8 cellular contexts compared by ENCODE assay signal in genomic region chr2:189783451-189783926, GRCh38. TPM values are rescaled to one million over a fixed set of nuclear protein-coding genes. Genes with fewer than 3 reads are reported as not detected.
DNase-seq lines count a peak whose midpoint lies in the region; ATAC-seq, FAIRE-seq and TF ChIP-seq lines count a peak whose summit lies in the region.

No MANE protein-coding gene starts in this region.

- H3K36me3 Mint-ChIP-seq in T-helper 1 cell treated with Interleukin-12 subunit alpha and Interleukin-12 subunit beta and Interleukin-4 antibody, amounts not matched to agents 30 μg/mL and 1 μg/mL, for 36 hours (ENCODE audit: low read depth), result peaks cover 44% of the 10 kb centered on the region
- peaks cover 60% of the 10 kb centered on the region for H3K36me3 Mint-ChIP-seq in nephron progenitor cell (ENCODE audit: low read depth)

- H3K27ac Mint-ChIP-seq in T-helper 1 cell treated with Interleukin-12 subunit alpha and Interleukin-12 subunit beta and Interleukin-4 antibody, amounts not matched to agents 30 μg/mL and 1 μg/mL, for 36 hours, result peak overlapping the region; percentile 91
- peak overlapping the region; percentile 97 for H3K27ac Mint-ChIP-seq in nephron progenitor cell

- no peaks in the 10 kb centered on the region for H3K27me3 Mint-ChIP-seq in T-helper 1 cell treated with Interleukin-12 subunit alpha and Interleukin-12 subunit beta and Interleukin-4 antibody, amounts not matched to agents 30 μg/mL and 1 μg/mL, for 36 hours (ENCODE audit: low read depth)
- peaks cover under 1% of the 10 kb centered on the region for H3K27me3 Mint-ChIP-seq in nephron progenitor cell (ENCODE audit: low read depth, poor library complexity)

- H3K9me3 Mint-ChIP-seq in T-helper 1 cell treated with Interleukin-12 subunit alpha and Interleukin-12 subunit beta and Interleukin-4 antibody, amounts not matched to agents 30 μg/mL and 1 μg/mL, for 36 hours, result no peaks in the 10 kb centered on the region
- H3K9me3 Mint-ChIP-seq in nephron progenitor cell, result no peaks in the 10 kb centered on the region

- no peaks in the 10 kb centered on the region for H3K27me3 ChIP-seq in esophagus squamous epithelium

- peak overlapping the region; percentile 94 to 97 (median 96) for H3K27ac ChIP-seq in esophagus squamous epithelium

- peak overlapping the region; percentile 90 for H3K4me3 Mint-ChIP-seq in T-helper 1 cell treated with Interleukin-12 subunit alpha and Interleukin-12 subunit beta and Interleukin-4 antibody, amounts not matched to agents 30 μg/mL and 1 μg/mL, for 36 hours
- H3K4me3 Mint-ChIP-seq in nephron progenitor cell, result peak overlapping the region; percentile 88

- peaks cover 0 to 38% (median 5%) of the 10 kb centered on the region in 3 donors for H3K36me3 ChIP-seq in esophagus squamous epithelium

- DNase-seq in DMS79 treated with DMSO at 0.1 percent for 48 hours (lab: John Stamatoyannopoulos, UW) (peak; percentile 64), esophagus squamous epithelium (lab: John Stamatoyannopoulos, UW) (no peak), nephron progenitor cell (no peak), GM12892 (ENCODE audit: insufficient read length) (no peak), nucleus accumbens (lab: John Stamatoyannopoulos, UW) (no peak)

- no peaks in the 10 kb centered on the region for H3K9me3 ChIP-seq in esophagus squamous epithelium

- 0 to 1% methylated on average over 10 to 16 of the region's 17 CpGs for WGBS in esophagus squamous epithelium, 2 donors

- H3K4me1 ChIP-seq in esophagus squamous epithelium, result peaks cover 4 to 49% (median 19%) of the 10 kb centered on the region in 3 donors

- no peak for FAIRE-seq in GM12892 (lab: Jason Lieb, UNC)

- H3K4me1 Mint-ChIP-seq in T-helper 1 cell treated with Interleukin-12 subunit alpha and Interleukin-12 subunit beta and Interleukin-4 antibody, amounts not matched to agents 30 μg/mL and 1 μg/mL, for 36 hours (ENCODE audit: low read depth), result peaks cover 41% of the 10 kb centered on the region
- H3K4me1 Mint-ChIP-seq in nephron progenitor cell, result peaks cover 43% of the 10 kb centered on the region

- H3K4me3 ChIP-seq in esophagus squamous epithelium, result peak overlapping the region; percentile 79 to 94 (median 80)

- TF ChIP-seq POLR2A in esophagus squamous epithelium (IDR thresholded peaks at IDR 0.05) (no peak), GM12892 (IDR thresholded peaks at IDR 0.05; ENCODE audit: low read depth, low read length) (no peak)

- intact Hi-C loops in esophagus squamous epithelium (cut with DNase I), result no loop called here

- ATAC-seq in GM21381 (IDR thresholded peaks at IDR 0.05; ENCODE audit: unreplicated experiment) (peak; percentile 9), HG03575 (IDR thresholded peaks at IDR 0.05; ENCODE audit: extremely low read depth, insufficient number of reproducible peaks, low FRiP score, unreplicated experiment) (peak; percentile 11)

- TF ChIP-seq CTCF in esophagus squamous epithelium (IDR thresholded peaks at IDR 0.05) (no peak), nephron progenitor cell (IDR thresholded peaks at IDR 0.05) (no peak)

RNA-seq across cellular contexts. Expression of gene ORMDL1, which starts 0.7 kb away (rescaled TPM):
- total RNA-seq in esophagus squamous epithelium, result 10 to 100 TPM; 12.5 to 62.0 (median 38.7) TPM
- polyA plus RNA-seq in GM12892 (2012; ENCODE audit: missing spikeins), result 79.1 TPM

RNA-seq across cellular contexts. Expression of gene PMS1, which starts 0.8 kb away (rescaled TPM):
- 10 to 100 TPM in 3 of 4 donors, 1 to 10 TPM in 1; 6.3 to 15.4 (median 13.2) TPM for total RNA-seq in esophagus squamous epithelium
- polyA plus RNA-seq in GM12892 (2012; ENCODE audit: missing spikeins), result 26.6 TPM

RNA-seq across cellular contexts. Expression of gene OSGEPL1, which starts 20.9 kb away (rescaled TPM):
- total RNA-seq in esophagus squamous epithelium, result 1 to 10 TPM; 2.8 to 8.7 (median 5.0) TPM
- 10.0 TPM for polyA plus RNA-seq in GM12892 (2012; ENCODE audit: missing spikeins)
